10 cellular contexts compared by ENCODE assay signal in genomic region chr7:1289681-1290261, GRCh38. TPM values are rescaled to one million over a fixed set of nuclear protein-coding genes. Genes with fewer than 3 reads are reported as not detected.
DNase-seq lines count a peak whose midpoint lies in the region; ATAC-seq, FAIRE-seq and TF ChIP-seq lines count a peak whose summit lies in the region.
"Had no signal": no experiment of that assay in that cellular context is flagged by ENCODE, and none has a peak within 500 bp of the region (broad histone marks: within the 10 kb centered on the region; RNA-seq: fewer than 3 reads in every experiment).

No MANE protein-coding gene starts in this region.

- POLR2A ChIA-PET in MCF 10A (lab: Yijun Ruan, JAX), result no interaction called here

- DNase-seq in breast epithelium (ENCODE audit: low spot score in 2 of 2) (no peak), MCF 10A (ENCODE audit: unreplicated experiment) (no peak), chondrocyte (ENCODE audit: low spot score) (peak; percentile 65), memory B cell (ENCODE audit: low spot score in 2 of 2) (no peak), vagina (ENCODE audit: extremely low spot score in 2 of 2) (no peak), GM19239 (ENCODE audit: insufficient read length, low spot score) (no peak)

- H3K4me1 ChIP-seq in breast epithelium (no peaks in the 10 kb centered on the region), vagina (peaks cover 19% of the 10 kb centered on the region)

- CTCF ChIA-PET in MCF 10A (lab: Yijun Ruan, JAX), result interaction anchor here (0.5 kb wide), 1 partner anchor 11 kb away, joined by 4 read pairs; no protein-coding TSS in a partner anchor

- H3K4me1 Mint-ChIP-seq in MCF 10A (ENCODE audit: insufficient read depth, unreplicated experiment) (no peaks in the 10 kb centered on the region), chondrocyte (ENCODE audit: low read depth) (no peaks in the 10 kb centered on the region), memory B cell (no peaks in the 10 kb centered on the region)

- H3K36me3 Mint-ChIP-seq in MCF 10A (ENCODE audit: insufficient read depth, unreplicated experiment), result no peaks in the 10 kb centered on the region
- no peaks in the 10 kb centered on the region for H3K36me3 Mint-ChIP-seq in chondrocyte (ENCODE audit: low read depth)
- H3K36me3 Mint-ChIP-seq in memory B cell, result no peaks in the 10 kb centered on the region

- peaks cover 8% of the 10 kb centered on the region for H3K27me3 Mint-ChIP-seq in MCF 10A (ENCODE audit: insufficient read depth, unreplicated experiment)
- peaks cover 7% of the 10 kb centered on the region for H3K27me3 Mint-ChIP-seq in chondrocyte (ENCODE audit: low read depth)
- peaks cover 17% of the 10 kb centered on the region for H3K27me3 Mint-ChIP-seq in memory B cell

- H3K4me3 Mint-ChIP-seq in MCF 10A (ENCODE audit: unreplicated experiment) (no peak overlapping the region), chondrocyte (ENCODE audit: unreplicated experiment) (peak overlapping the region; percentile 79), memory B cell (peak overlapping the region; percentile 64)

- intact Hi-C loops in breast epithelium (cut with DNase I; ENCODE audit: low total_unique reads), result no loop called here
- intact Hi-C loops in MCF 10A (cut with micrococcal nuclease), result no loop called here
- intact Hi-C loops in vagina (cut with DNase I), result no loop called here

- ATAC-seq in memory B cell (ENCODE audit: low read depth), result no peak
- no peak for ATAC-seq in GM18498 (IDR thresholded peaks at IDR 0.05; ENCODE audit: unreplicated experiment)
- ATAC-seq in HG03460 (IDR thresholded peaks at IDR 0.05; ENCODE audit: unreplicated experiment), result no peak

- H3K27me3 ChIP-seq in breast epithelium (peaks cover 0 to 95% of the 10 kb centered on the region in 2 donors), vagina (no peaks in the 10 kb centered on the region)

- H3K4me3 ChIP-seq in breast epithelium, result peak overlapping the region; percentile 25 to 62 (median 35)
- H3K4me3 ChIP-seq in vagina, result peak overlapping the region; percentile 36 to 39

- H3K27ac ChIP-seq in breast epithelium, result no peak overlapping the region
- H3K27ac ChIP-seq in vagina, result no peak overlapping the region
- H3K27ac ChIP-seq: RWPE1 had no signal

- FAIRE-seq in GM19239 (lab: Jason Lieb, UNC), result no peak

- H3K36me3 ChIP-seq in breast epithelium (no peaks in the 10 kb centered on the region), vagina (no peaks in the 10 kb centered on the region)

- no peaks in the 10 kb centered on the region for H3K9me3 ChIP-seq in breast epithelium
- H3K9me3 ChIP-seq in vagina, result no peaks in the 10 kb centered on the region

- TF ChIP-seq CTCF in breast epithelium (IDR thresholded peaks at IDR 0.05) (no peak), MCF 10A (IDR thresholded peaks at IDR 0.05; ENCODE audit: unreplicated experiment) (no peak), chondrocyte (IDR thresholded peaks at IDR 0.05) (no peak), vagina (IDR thresholded peaks at IDR 0.05) (no peak)

- H3K9me3 Mint-ChIP-seq in MCF 10A (ENCODE audit: unreplicated experiment) (no peaks in the 10 kb centered on the region), chondrocyte (ENCODE audit: low read depth) (no peaks in the 10 kb centered on the region), memory B cell (no peaks in the 10 kb centered on the region)

- no peak overlapping the region for H3K27ac Mint-ChIP-seq in MCF 10A (ENCODE audit: low read depth, unreplicated experiment)
- no peak overlapping the region for H3K27ac Mint-ChIP-seq in chondrocyte (ENCODE audit: unreplicated experiment)
- H3K27ac Mint-ChIP-seq in memory B cell, result no peak overlapping the region

- TF ChIP-seq POLR2A in breast epithelium (IDR thresholded peaks at IDR 0.05) (no peak), vagina (IDR thresholded peaks at IDR 0.05) (no peak)

- BruUV-seq in MCF 10A (replicated peaks; lab: Mats Ljungman, UMichigan), result no TSS peak

RNA-seq across cellular contexts. Expression of gene UNCX, which starts 57.1 kb away (rescaled TPM):
- total RNA-seq in breast epithelium, result not detected
- not detected in 2 replicates for total RNA-seq in MCF 10A (2022)
- not detected in 3 replicates for total RNA-seq in chondrocyte
- total RNA-seq in vagina, result not detected
- total RNA-seq: esophagus mucosa had no signal
